ENCODE assay signal across 29 cellular contexts in genomic region chr5:98994636-98995035, GRCh38.
"Had no signal": no experiment of that assay in that cellular context is flagged by ENCODE, and none has a peak within 500 bp of the region (broad histone marks: within the 10 kb centered on the region; RNA-seq: fewer than 3 reads in every experiment).

No MANE protein-coding gene starts in this region.

- FAIRE-seq: endothelial cell of umbilical vein had no signal

- H3K27ac Mint-ChIP-seq: immature natural killer cell; memory B cell; naive thymus-derived CD4-positive, alpha-beta T cell; nephron; stimulated activated memory B cell treated with anti-CD40 and anti-IgM and Interleukin-4, amounts not matched to agents 10 μg/mL and 1 μg/mL and 100 μg/mL, for 72 hours; stimulated activated naive CD8-positive, alpha-beta T cell treated with anti-CD3 and anti-CD28 coated beads, Interleukin-15, Interleukin-2, amounts not matched to agents 100 ng/mL and 50 ng/mL, for 24 hours had no signal

- H3K4me1 ChIP-seq: esophagus muscularis mucosa, foreskin keratinocyte, gastroesophageal sphincter, heart left ventricle, prostate gland, right atrium auricular region, sigmoid colon, transverse colon, vagina had no signal

- H3K27me3 Mint-ChIP-seq: memory B cell; stimulated activated memory B cell treated with anti-CD40 and anti-IgM and Interleukin-4, amounts not matched to agents 10 μg/mL and 1 μg/mL and 100 μg/mL, for 72 hours; stimulated activated naive CD8-positive, alpha-beta T cell treated with anti-CD3 and anti-CD28 coated beads, Interleukin-15, Interleukin-2, amounts not matched to agents 100 ng/mL and 50 ng/mL, for 24 hours had no signal

- DNase-seq: dermis blood vessel endothelial cell; effector memory CD4-positive, alpha-beta T cell; foreskin keratinocyte; heart left ventricle; hypothalamus; immature natural killer cell; islet precursor cell; kidney glomerular epithelial cell; left ventricle myocardium superior; mucosa of descending colon; naive thymus-derived CD4-positive, alpha-beta T cell; nucleus accumbens; sigmoid colon; spleen; stimulated activated CD4-positive, alpha-beta T cell treated with anti-CD3 and anti-CD28 coated beads, Interleukin-4, amount 100 ng/mL, for 4 hours; transverse colon had no signal

- H3K36me3 ChIP-seq: esophagus muscularis mucosa, gastroesophageal sphincter, heart left ventricle, prostate gland, right atrium auricular region, sigmoid colon, spleen, thoracic aorta, transverse colon, vagina had no signal

- ATAC-seq: foreskin keratinocyte; gastroesophageal sphincter; heart left ventricle; left ventricle myocardium superior; mucosa of descending colon; naive thymus-derived CD4-positive, alpha-beta T cell; stimulated activated memory B cell treated with anti-CD40 and anti-IgM and Interleukin-4, amounts not matched to agents 10 μg/mL and 1 μg/mL and 100 μg/mL, for 72 hours had no signal

- H3K36me3 Mint-ChIP-seq: immature natural killer cell; memory B cell; naive thymus-derived CD4-positive, alpha-beta T cell; stimulated activated memory B cell treated with anti-CD40 and anti-IgM and Interleukin-4, amounts not matched to agents 10 μg/mL and 1 μg/mL and 100 μg/mL, for 72 hours had no signal

- H3K4me3 Mint-ChIP-seq: immature natural killer cell; memory B cell; naive thymus-derived CD4-positive, alpha-beta T cell; nephron; stimulated activated memory B cell treated with anti-CD40 and anti-IgM and Interleukin-4, amounts not matched to agents 10 μg/mL and 1 μg/mL and 100 μg/mL, for 72 hours; stimulated activated naive CD8-positive, alpha-beta T cell treated with anti-CD3 and anti-CD28 coated beads, Interleukin-15, Interleukin-2, amounts not matched to agents 100 ng/mL and 50 ng/mL, for 24 hours had no signal

- H3K27me3 ChIP-seq: esophagus muscularis mucosa, foreskin keratinocyte, gastroesophageal sphincter, heart left ventricle, right atrium auricular region, spleen, transverse colon, vagina had no signal

- H3K4me3 ChIP-seq: coronary artery, esophagus muscularis mucosa, gastroesophageal sphincter, heart left ventricle, lung, mucosa of descending colon, prostate gland, right atrium auricular region, sigmoid colon, spleen, thoracic aorta, transverse colon, vagina had no signal

- H3K9me3 Mint-ChIP-seq: immature natural killer cell; memory B cell; nephron; stimulated activated memory B cell treated with anti-CD40 and anti-IgM and Interleukin-4, amounts not matched to agents 10 μg/mL and 1 μg/mL and 100 μg/mL, for 72 hours; stimulated activated naive CD8-positive, alpha-beta T cell treated with anti-CD3 and anti-CD28 coated beads, Interleukin-15, Interleukin-2, amounts not matched to agents 100 ng/mL and 50 ng/mL, for 24 hours had no signal

- H3K4me1 Mint-ChIP-seq: nephron had no signal

- H3K9me3 ChIP-seq: esophagus muscularis mucosa, gastroesophageal sphincter, heart left ventricle, mucosa of descending colon, prostate gland, right atrium auricular region, sigmoid colon, spleen, thoracic aorta, transverse colon, vagina had no signal

- H3K27ac ChIP-seq: coronary artery, esophagus muscularis mucosa, foreskin keratinocyte, gastroesophageal sphincter, heart left ventricle, prostate gland, right atrium auricular region, sigmoid colon, spleen, thoracic aorta, transverse colon, vagina had no signal
